In genomic region chr4:81429031-81429430, GRCh38 we compare ENCODE assay signal across 23 cellular contexts.
"Had no signal": no experiment of that assay in that cellular context is flagged by ENCODE, and none has a peak within 500 bp of the region (broad histone marks: within the 10 kb centered on the region; RNA-seq: fewer than 3 reads in every experiment).

No MANE protein-coding gene starts in this region.

- DNase-seq: activated CD4-positive, alpha-beta T cell treated with anti-CD3 and anti-CD28 coated beads, Interleukin-2, amount 10 ng/mL, durations not matched to agents 7 days and 5 days; activated CD8-positive, alpha-beta T cell treated with anti-CD3 and anti-CD28 coated beads, Interleukin-2, amount 10 ng/mL, durations not matched to agents 7 days and 5 days; activated gamma-delta T cell; brain microvascular endothelial cell; endodermal cell; heart left ventricle; left cardiac atrium; mesendoderm; mucosa of descending colon; right lobe of liver; stimulated activated CD4-positive, alpha-beta T cell treated with anti-CD3 and anti-CD28 coated beads, Interleukin-2, amount 100 ng/mL, for 24 hours; T1000; thyroid gland had no signal

- H3K4me3 Mint-ChIP-seq: activated CD4-positive, alpha-beta T cell treated with anti-CD3 and anti-CD28 coated beads, Interleukin-2, amount 10 ng/mL, durations not matched to agents 7 days and 5 days; activated CD8-positive, alpha-beta T cell treated with anti-CD3 and anti-CD28 coated beads, Interleukin-2, amount 10 ng/mL, durations not matched to agents 7 days and 5 days; activated naive CD4-positive, alpha-beta T cell treated with anti-CD3 and anti-CD28 coated beads, Interleukin-2, amount 50 U/mL, for 24 hours; activated T-helper 1 cell treated with anti-CD3 and anti-CD28 coated beads, Interleukin-12 subunit alpha, Interleukin-12 subunit beta, Interleukin-2, Interleukin-4 antibody, amounts not matched to agents 30 ng/mL and 10 ng/mL and 1 ng/mL, durations not matched to agents 14 hours and 24 hours and 36 hours; central memory CD8-positive, alpha-beta T cell; endodermal cell; neural crest cell; stimulated activated effector memory CD8-positive, alpha-beta T cell treated with anti-CD3 and anti-CD28 coated beads, Interleukin-12 subunit alpha, Interleukin-12 subunit beta, amount 100 ng/mL, for 72 hours had no signal

- H3K27me3 Mint-ChIP-seq: activated CD4-positive, alpha-beta T cell treated with anti-CD3 and anti-CD28 coated beads, Interleukin-2, amount 10 ng/mL, durations not matched to agents 7 days and 5 days; activated naive CD4-positive, alpha-beta T cell treated with anti-CD3 and anti-CD28 coated beads, Interleukin-2, amount 50 U/mL, for 24 hours; central memory CD8-positive, alpha-beta T cell had no signal

- H3K4me1 ChIP-seq: ascending aorta, gastroesophageal sphincter, heart left ventricle, right lobe of liver, thyroid gland had no signal

- H3K9me3 Mint-ChIP-seq: activated CD4-positive, alpha-beta T cell treated with anti-CD3 and anti-CD28 coated beads, Interleukin-2, amount 10 ng/mL, durations not matched to agents 7 days and 5 days; activated naive CD4-positive, alpha-beta T cell treated with anti-CD3 and anti-CD28 coated beads, Interleukin-2, amount 50 U/mL, for 24 hours; activated T-helper 1 cell treated with anti-CD3 and anti-CD28 coated beads, Interleukin-12 subunit alpha, Interleukin-12 subunit beta, Interleukin-2, Interleukin-4 antibody, amounts not matched to agents 30 ng/mL and 10 ng/mL and 1 ng/mL, durations not matched to agents 14 hours and 24 hours and 36 hours; central memory CD8-positive, alpha-beta T cell; stimulated activated effector memory CD8-positive, alpha-beta T cell treated with anti-CD3 and anti-CD28 coated beads, Interleukin-12 subunit alpha, Interleukin-12 subunit beta, amount 100 ng/mL, for 72 hours had no signal

- H3K9me3 ChIP-seq: ascending aorta, gastroesophageal sphincter, heart left ventricle, mucosa of descending colon, right lobe of liver, thyroid gland had no signal

- ATAC-seq: activated CD8-positive, alpha-beta T cell treated with anti-CD3 and anti-CD28 coated beads, Interleukin-2, amount 10 ng/mL, durations not matched to agents 7 days and 5 days; gastroesophageal sphincter; heart left ventricle; left cardiac atrium; mucosa of descending colon; stimulated activated effector memory CD8-positive, alpha-beta T cell treated with anti-CD3 and anti-CD28 coated beads, Interleukin-12 subunit alpha, Interleukin-12 subunit beta, amount 100 ng/mL, for 72 hours had no signal

- H3K27ac Mint-ChIP-seq: activated CD4-positive, alpha-beta T cell treated with anti-CD3 and anti-CD28 coated beads, Interleukin-2, amount 10 ng/mL, durations not matched to agents 7 days and 5 days; activated CD8-positive, alpha-beta T cell treated with anti-CD3 and anti-CD28 coated beads, Interleukin-2, amount 10 ng/mL, durations not matched to agents 7 days and 5 days; activated naive CD4-positive, alpha-beta T cell treated with anti-CD3 and anti-CD28 coated beads, Interleukin-2, amount 50 U/mL, for 24 hours; activated T-helper 1 cell treated with anti-CD3 and anti-CD28 coated beads, Interleukin-12 subunit alpha, Interleukin-12 subunit beta, Interleukin-2, Interleukin-4 antibody, amounts not matched to agents 30 ng/mL and 10 ng/mL and 1 ng/mL, durations not matched to agents 14 hours and 24 hours and 36 hours; endodermal cell; stimulated activated effector memory CD8-positive, alpha-beta T cell treated with anti-CD3 and anti-CD28 coated beads, Interleukin-12 subunit alpha, Interleukin-12 subunit beta, amount 100 ng/mL, for 72 hours had no signal

- H3K4me1 Mint-ChIP-seq: activated CD4-positive, alpha-beta T cell treated with anti-CD3 and anti-CD28 coated beads, Interleukin-2, amount 10 ng/mL, durations not matched to agents 7 days and 5 days; central memory CD8-positive, alpha-beta T cell had no signal

- H3K36me3 ChIP-seq: brain microvascular endothelial cell had no signal

- H3K27ac ChIP-seq: ascending aorta, brain microvascular endothelial cell, coronary artery, epithelial cell of prostate, gastroesophageal sphincter, heart left ventricle, right lobe of liver, thyroid gland had no signal

- H3K27me3 ChIP-seq: ascending aorta, brain microvascular endothelial cell, gastroesophageal sphincter, heart left ventricle, right lobe of liver, thyroid gland had no signal

- H3K4me3 ChIP-seq: ascending aorta, coronary artery, gastroesophageal sphincter, heart left ventricle, mucosa of descending colon, right lobe of liver, skin epidermis, thyroid gland had no signal
